In the genomic region with DNA sequence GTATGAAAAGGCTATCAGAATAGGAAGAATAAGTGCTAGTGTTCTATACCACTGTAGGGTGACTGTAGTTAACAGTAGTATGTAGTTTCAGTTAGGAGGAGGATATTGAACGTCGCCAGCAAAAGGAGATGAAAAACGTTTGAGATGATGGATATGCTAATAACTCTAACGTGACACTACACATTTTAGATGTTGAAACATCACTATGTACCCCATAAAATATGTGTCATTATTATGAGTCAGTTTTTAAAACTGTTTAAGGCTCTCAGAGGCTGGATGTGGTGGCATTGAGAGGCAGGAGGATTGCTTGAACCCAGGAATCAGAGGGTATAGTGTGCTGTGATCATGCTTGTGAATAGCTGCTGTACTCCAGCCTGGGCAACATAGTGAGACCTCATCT, we compare ENCODE assay signal across 2 cellular contexts.
A peak's percentile ranks its signal among the peaks of the same experiment; 100 is the strongest.
TF ChIP-seq lines count a peak whose summit lies in the region.

No MANE protein-coding gene starts in this region.

TF ChIP-seq in SK-N-SH, 30 proteins besides CTCF, POLR2A, EP300 and RAD21:
- no peak for TF ChIP-seq YY1 (IDR thresholded peaks at IDR 0.05; ENCODE audit: low read depth)
- TF ChIP-seq JUND (IDR thresholded peaks at IDR 0.05), result peak; percentile 58
- TF ChIP-seq TAF1 (IDR thresholded peaks at IDR 0.05; ENCODE audit: borderline replicate concordance, low read depth, low read length), result no peak
- TF ChIP-seq ZBTB33 (IDR thresholded peaks at IDR 0.05; ENCODE audit: borderline replicate concordance, low read depth), result no peak
- TF ChIP-seq GABPA (IDR thresholded peaks at IDR 0.05; ENCODE audit: low read depth), result no peak
- peak; percentile 38; the same call in 1 of the 2 replicates for TF ChIP-seq NFIC (IDR thresholded peaks at IDR 0.05; ENCODE audit: borderline replicate concordance)
- peak; percentile 63 for TF ChIP-seq FOSL2 (IDR thresholded peaks at IDR 0.05; ENCODE audit: borderline replicate concordance, low read depth)
- no peak for TF ChIP-seq POLR2AphosphoS5 (IDR thresholded peaks at IDR 0.05; ENCODE audit: low read depth, low read length)
- TF ChIP-seq TEAD4 (IDR thresholded peaks at IDR 0.05; ENCODE audit: borderline replicate concordance, insufficient read depth), result no peak
- TF ChIP-seq PBX3 (IDR thresholded peaks at IDR 0.05), result peak; percentile 89
- TF ChIP-seq CHD2 (IDR thresholded peaks at IDR 0.05; ENCODE audit: low read length, partially characterized antibody), result no peak
- TF ChIP-seq RXRA (IDR thresholded peaks at IDR 0.05; ENCODE audit: borderline replicate concordance, low read depth), result no peak
- TF ChIP-seq TCF12 (IDR thresholded peaks at IDR 0.05), result peak; percentile 36; the same call in 1 of the 2 replicates

TF ChIP-seq in SK-N-SH treated with all-trans-retinoic acid at 6 μM for 48 hours, 23 proteins besides CTCF, POLR2A, EP300 and RAD21:
- TF ChIP-seq TCF4 (CRISPR knock-in tag; IDR thresholded peaks at IDR 0.05; ENCODE audit: borderline replicate concordance) (no peak), ZFP30 (CRISPR knock-in tag; IDR thresholded peaks at IDR 0.05) (no peak)
TF ChIP-seq in SK-N-SH treated with all-trans-retinoic acid at 6 μM for 48 hours: peak in this region for 0.
